In the genomic region with DNA sequence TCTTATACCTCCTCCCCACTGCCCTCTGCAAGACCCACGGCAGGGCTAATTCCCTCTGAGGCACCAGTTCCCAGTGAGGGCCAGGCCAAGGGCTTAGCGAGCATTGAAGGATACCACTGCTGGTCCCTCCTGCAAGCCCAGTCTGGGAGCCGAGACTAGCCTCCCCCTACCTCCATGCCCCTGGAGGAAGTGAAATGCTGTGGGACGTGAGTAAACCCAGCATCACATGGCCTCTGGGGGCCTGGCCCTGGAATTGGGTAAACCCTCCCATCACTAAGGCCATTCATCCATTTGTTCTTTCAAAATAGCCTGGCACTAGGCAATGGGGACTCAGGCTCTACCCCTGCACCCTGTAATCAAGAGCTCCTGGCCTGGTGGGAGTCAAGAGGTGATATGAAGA, we compare ENCODE assay signal across 15 cellular contexts. TPM values are rescaled to one million over a fixed set of nuclear protein-coding genes. Genes with fewer than 3 reads are reported as not detected.
DNase-seq lines count a peak whose midpoint lies in the region; ATAC-seq, FAIRE-seq and TF ChIP-seq lines count a peak whose summit lies in the region.
"Had no signal": no experiment of that assay in that cellular context is flagged by ENCODE, and none has a peak within 500 bp of the region (broad histone marks: within the 10 kb centered on the region; RNA-seq: fewer than 3 reads in every experiment).

No MANE protein-coding gene starts in this region.

- 0 out of 2 replicates have a peak, but pooled peaks cover 3% of the 10 kb centered on the region for H4K20me1 ChIP-seq in OCI-LY3 (ENCODE audit: insufficient read depth, low read length)

- peak overlapping the region; percentile 16 for H3K4me2 ChIP-seq in OCI-LY3 (ENCODE audit: low read length)

- DNase-seq in Right ventricle myocardium superior (peak; percentile 36), heart right ventricle (no peak), kidney (peak; percentile 48), substantia nigra (lab: John Stamatoyannopoulos, UW) (peak in 1 of 49 donors; percentile 17), NCI-H82 (lab: John Stamatoyannopoulos, UW) (no peak)
- DNase-seq: activated CD4-positive, alpha-beta T cell treated with anti-CD3 and anti-CD28 coated beads for 4 hours; DMS79 treated with DMSO at 0.1 percent for 48 hours; NCI-H1436 treated with DMSO at 0.1 percent for 48 hours; NCI-H510A treated with DMSO at 0.1 percent for 48 hours; T-helper 1 cell had no signal

- no peak overlapping the region for H2AFZ ChIP-seq in OCI-LY3 (ENCODE audit: low read depth, low read length)

- H3K79me2 ChIP-seq in OCI-LY3 (ENCODE audit: low read length) = peaks cover 14% of the 10 kb centered on the region; the same call in 1 of the 2 replicates

- H3K4me3 ChIP-seq in heart right ventricle = no peak overlapping the region
- no peak overlapping the region for H3K4me3 ChIP-seq in OCI-LY3 (ENCODE audit: low read length)
- no peak overlapping the region for H3K4me3 ChIP-seq in kidney (ENCODE audit: low read length in 2 of 2)
- H3K4me3 ChIP-seq: tibial nerve had no signal

- ATAC-seq in Right ventricle myocardium superior (ENCODE audit: poor library complexity) = no peak
- ATAC-seq in heart right ventricle = no peak
- ATAC-seq in HG02938 (IDR thresholded peaks at IDR 0.05; ENCODE audit: unreplicated experiment) = no peak
- no peak for ATAC-seq in HG03108 (IDR thresholded peaks at IDR 0.05; ENCODE audit: unreplicated experiment)
- ATAC-seq: Panc1 had no signal

- 65 to 68% methylated on average over 4 of the region's 4 CpGs for WGBS in heart right ventricle, 2 donors

- H3K27me3 ChIP-seq in heart right ventricle = no peaks in the 10 kb centered on the region
- H3K27me3 ChIP-seq in OCI-LY3 (ENCODE audit: low read depth, low read length) = no peaks in the 10 kb centered on the region
- H3K27me3 ChIP-seq: tibial nerve had no signal

- H3K9me3 ChIP-seq in heart right ventricle = no peaks in the 10 kb centered on the region
- no peaks in the 10 kb centered on the region for H3K9me3 ChIP-seq in OCI-LY3 (ENCODE audit: insufficient read depth, low read length)
- no peaks in the 10 kb centered on the region for H3K9me3 ChIP-seq in kidney (ENCODE audit: control insufficient read depth in 1 of 2, low read length in 2 of 2)
- H3K9me3 ChIP-seq: tibial nerve had no signal

- FAIRE-seq in kidney (lab: Jason Lieb, UNC) = no peak

- intact Hi-C loops in Right ventricle myocardium superior (cut with DNase I) (loop anchor here (5.0 to 10.0 kb wide), 3 partner anchors 65 to 567 kb away; partner anchors contain the start of gene STARD10), heart right ventricle (cut with DNase I) (loop anchor here in 7 of 10 donors (2.0 to 10.0 kb wide), 6 partner anchors 57 to 557 kb away; partner anchors contain the start of genes ATG16L2 (in 2 of the 7) and STARD10 (in 2 of the 7)), kidney (cut with DNase I) (loop anchor here (10.0 kb wide), 1 partner anchor 447 kb away; no protein-coding TSS in a partner anchor)

- no peak overlapping the region for H3K27ac ChIP-seq in heart right ventricle
- H3K27ac ChIP-seq in OCI-LY3 (ENCODE audit: low read length) = no peak overlapping the region
- H3K27ac ChIP-seq in kidney (ENCODE audit: low read depth in 2 of 2, low read length in 2 of 2) = no peak overlapping the region
- peak overlapping the region; percentile 63 for H3K27ac ChIP-seq in substantia nigra (ENCODE audit: low read depth, low read length, poor library complexity, severe bottlenecking)

- peaks cover 0 to 55% (median 0%) of the 10 kb centered on the region in 9 donors for H3K36me3 ChIP-seq in heart right ventricle
- peaks cover 14% of the 10 kb centered on the region for H3K36me3 ChIP-seq in OCI-LY3 (replicated peaks; ENCODE audit: low read depth, low read length)
- no peaks in the 10 kb centered on the region for H3K36me3 ChIP-seq in kidney (ENCODE audit: control insufficient read depth in 1 of 2, insufficient read depth in 2 of 2, low read length in 2 of 2)

- H3K4me1 ChIP-seq in heart right ventricle = peaks cover 5 to 56% (median 17%) of the 10 kb centered on the region in 9 donors
- peaks cover 18% of the 10 kb centered on the region for H3K4me1 ChIP-seq in OCI-LY3 (ENCODE audit: low read length)
- peaks cover 10 to 15% of the 10 kb centered on the region in 2 donors for H3K4me1 ChIP-seq in kidney (ENCODE audit: control insufficient read depth in 1 of 2, insufficient read depth in 1 of 2, low read depth in 1 of 2, low read length in 2 of 2)

- no peak for TF ChIP-seq CTCF in heart right ventricle (IDR thresholded peaks at IDR 0.05)
- TF ChIP-seq CTCF in OCI-LY3 (IDR thresholded peaks at IDR 0.05; ENCODE audit: low read depth, low read length) = no peak
- TF ChIP-seq CTCF in kidney (IDR thresholded peaks at IDR 0.05; ENCODE audit: borderline replicate concordance, extremely low read depth, insufficient read depth) = no peak

- H3K9ac ChIP-seq in OCI-LY3 (ENCODE audit: low read length) = no peak overlapping the region
- H3K9ac ChIP-seq in kidney (ENCODE audit: low read length in 2 of 2) = no peak overlapping the region

RNA-seq across cellular contexts. Expression of gene ARAP1, which starts 24.7 kb away (rescaled TPM):
- total RNA-seq in Right ventricle myocardium superior (58.0 TPM), heart right ventricle (10 to 100 TPM; 30.4 to 68.3 (median 40.8) TPM), kidney (80.8 TPM)
- polyA plus RNA-seq in heart right ventricle (10 to 100 TPM; 35.8 to 58.7 TPM), kidney (ENCODE audit: insufficient read depth, low read depth, low replicate concordance) (58.2 TPM)

RNA-seq across cellular contexts. Expression of gene PDE2A, which starts 53.3 kb away (rescaled TPM):
- total RNA-seq in Right ventricle myocardium superior (38.5 TPM), heart right ventricle (10 to 100 TPM; 10.4 to 44.4 (median 30.2) TPM), kidney (42.0 TPM)
- polyA plus RNA-seq in heart right ventricle (10 to 100 TPM; 28.4 to 47.6 TPM), kidney (ENCODE audit: insufficient read depth, low read depth, low replicate concordance) (12.6 TPM)

Comparison
In these comparisons a context has a peak if more than half of its experiments do, and no peak if none do; other contexts are left out.
1. DNase-seq: peak in Right ventricle myocardium superior (single experiment) and kidney (single experiment); none in heart right ventricle (0 of 2) and NCI-H82 (single experiment).